Comparison of ENCODE assay signal across 21 cellular contexts in the genomic region with DNA sequence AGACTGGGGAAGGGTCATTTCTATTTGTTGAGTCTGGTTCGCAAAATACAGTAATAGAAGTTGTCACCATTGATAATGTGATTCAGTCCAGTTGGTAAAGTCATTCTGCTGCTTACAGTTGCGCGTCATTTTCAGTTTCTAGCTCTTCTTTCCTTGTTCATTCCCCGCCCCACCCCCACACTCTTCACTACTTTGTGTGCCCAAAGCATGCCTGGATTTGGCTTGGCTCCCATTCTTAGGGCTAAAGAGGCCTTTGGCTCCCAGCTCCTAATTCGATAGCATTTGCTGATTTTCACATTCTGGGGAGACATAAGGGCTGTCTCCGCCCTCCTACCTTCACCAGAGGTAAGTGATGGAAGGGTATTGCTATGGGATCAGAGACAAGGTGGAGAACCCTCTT. TPM values are rescaled to one million over a fixed set of nuclear protein-coding genes. Genes with fewer than 3 reads are reported as not detected.
DNase-seq lines count a peak whose midpoint lies in the region; ATAC-seq and TF ChIP-seq lines count a peak whose summit lies in the region.
"Had no signal": no experiment of that assay in that cellular context is flagged by ENCODE, and none has a peak within 500 bp of the region (broad histone marks: within the 10 kb centered on the region; RNA-seq: fewer than 3 reads in every experiment).

No MANE protein-coding gene starts in this region.

- no peaks in the 10 kb centered on the region for H3K9me3 ChIP-seq in cardiac muscle cell (ENCODE audit: low read depth)
- H3K9me3 ChIP-seq in lung (ENCODE audit: control insufficient read depth in 2 of 2, insufficient read depth in 1 of 2, low read length in 1 of 2): no peaks in the 10 kb centered on the region

- WGBS in lung, 2 donors: 67 to 85% methylated on average over 6 of the region's 6 CpGs

- H3K27me3 ChIP-seq in cardiac muscle cell (no peaks in the 10 kb centered on the region), lung (ENCODE audit: control insufficient read depth, insufficient read depth) (no peaks in the 10 kb centered on the region)
- H3K27me3 ChIP-seq: brain microvascular endothelial cell had no signal

- H3K27ac ChIP-seq in cardiac muscle cell: peak overlapping the region; percentile 73
- no peak overlapping the region for H3K27ac ChIP-seq in lung (ENCODE audit: low read depth in 1 of 2, low read length in 1 of 2)
- H3K27ac ChIP-seq: brain microvascular endothelial cell had no signal

- intact Hi-C loops in Right ventricle myocardium superior (cut with DNase I): no loop called here

- no peak for TF ChIP-seq CTCF in cardiac muscle cell (IDR thresholded peaks at IDR 0.05; ENCODE audit: low read depth, low read length)
- TF ChIP-seq CTCF in lung (IDR thresholded peaks at IDR 0.05; ENCODE audit: control extremely low read depth, extremely low read depth): no peak

- peaks cover 31% of the 10 kb centered on the region for H3K4me1 ChIP-seq in cardiac muscle cell (ENCODE audit: low read depth)
- H3K4me1 ChIP-seq in lung (ENCODE audit: control insufficient read depth in 2 of 2, insufficient read depth in 2 of 2, low read length in 2 of 2): peaks cover 0 to 24% of the 10 kb centered on the region in 2 donors

- ATAC-seq in Right ventricle myocardium superior (ENCODE audit: poor library complexity): no peak
- ATAC-seq in lung (ENCODE audit: insufficient read depth, low FRiP score): peak; percentile 5
- ATAC-seq in HG03378 (IDR thresholded peaks at IDR 0.05; ENCODE audit: unreplicated experiment): no peak
- no peak for ATAC-seq in GM21786 (IDR thresholded peaks at IDR 0.05; ENCODE audit: unreplicated experiment)
- ATAC-seq: activated naive CD4-positive, alpha-beta T cell treated with anti-CD3 and anti-CD28 coated beads, Interleukin-2, amount 50 U/mL, for 72 hours; stimulated activated naive CD8-positive, alpha-beta T cell treated with anti-CD3 and anti-CD28 coated beads, Interleukin-15, Interleukin-2, amounts not matched to agents 100 U/mL and 50 U/mL, for 24 hours had no signal

- DNase-seq in cardiac muscle cell (ENCODE audit: low read depth in 1 of 2, low spot score in 1 of 2) (peak in 1 of 2 donors; percentile 40), Right ventricle myocardium superior (no peak), NCI-H510A treated with DMSO at 0.1 percent for 48 hours (lab: John Stamatoyannopoulos, UW) (peak; percentile 49), lung (ENCODE audit: low spot score) (peak; percentile 70), NCI-H146 (lab: John Stamatoyannopoulos, UW) (no peak), NK-92 (lab: John Stamatoyannopoulos, UW; ENCODE audit: unreplicated experiment) (no peak)
- DNase-seq: activated CD4-positive, alpha-beta T cell treated with anti-CD3 and anti-CD28 coated beads, Interleukin-2, amount 50 U/mL, for 48 hours; activated T-cell treated with anti-CD3 and anti-CD28 coated beads, Interleukin-2, amount 50 U/mL, for 1 hour; brain microvascular endothelial cell; CD4-positive, alpha-beta T cell; dermis blood vessel endothelial cell; HCEC 1CT; Kasumi-1; mammary epithelial cell; NCI-H1436; NK-92 treated with Interleukin-12 subunit alpha and Interleukin-12 subunit beta, amount 100 ng/mL, for 24 hours; retina; stimulated activated naive CD8-positive, alpha-beta T cell treated with anti-CD3 and anti-CD28 coated beads, Interleukin-15, Interleukin-2, amounts not matched to agents 100 U/mL and 50 U/mL, for 24 hours had no signal

- H3K36me3 ChIP-seq in cardiac muscle cell (no peaks in the 10 kb centered on the region), lung (ENCODE audit: control insufficient read depth in 2 of 2, insufficient read depth in 2 of 2, low read length in 2 of 2) (no peaks in the 10 kb centered on the region)
- H3K36me3 ChIP-seq: brain microvascular endothelial cell had no signal

- H3K4me3 ChIP-seq in cardiac muscle cell (no peak overlapping the region), lung (no peak overlapping the region)

RNA-seq across cellular contexts. Expression of a gene that starts 43.0 kb away (rescaled TPM):
- 17.3 and 32.3 TPM in 2 replicates for total RNA-seq in cardiac muscle cell
- 4.6 and 9.7 TPM in 2 replicates for polyA plus RNA-seq in cardiac muscle cell
- 5.5 TPM for total RNA-seq in Right ventricle myocardium superior
- 10 to 100 TPM; 12.5 to 14.5 TPM for total RNA-seq in lung
- 1 to 10 TPM; 1.1 to 3.0 TPM for polyA plus RNA-seq in lung
- total RNA-seq: CD4-positive, alpha-beta T cell had no signal

Comparison
In these comparisons a context has a peak if more than half of its experiments do, and no peak if none do; other contexts are left out.
1. DNase-seq: peak in NCI-H510A treated with DMSO at 0.1 percent for 48 hours (single experiment) and lung (single experiment); none in Right ventricle myocardium superior (single experiment), NCI-H146 (single experiment) and NK-92 (single experiment).